Comparison of ENCODE assay signal across 8 cellular contexts in genomic region chr7:137343483-137343841, GRCh38. TPM values are rescaled to one million over a fixed set of nuclear protein-coding genes. Genes with fewer than 3 reads are reported as not detected.
DNase-seq lines count a peak whose midpoint lies in the region; ATAC-seq and TF ChIP-seq lines count a peak whose summit lies in the region.

PTN (minus strand) TSS chr7:137343733; CDS start chr7:137254973, 88,760 bp downstream.

- H3K27ac ChIP-seq in esophagus squamous epithelium: peak within 1 kb of the TSS; percentile 19 to 80 (median 70)
- H3K27ac ChIP-seq in muscle layer of colon (ENCODE audit: low read depth, low read length): peak within 1 kb of the TSS; percentile 1

- WGBS in esophagus squamous epithelium, 2 donors: 3 to 16% methylated on average over 5 to 14 of the region's 16 CpGs

- H3K9ac ChIP-seq in muscle layer of colon (ENCODE audit: low read length): peak within 1 kb of the TSS; percentile 54

- H3K4me1 ChIP-seq in esophagus squamous epithelium (peaks cover 0 to 28% (median 0%) of the 10 kb centered on the region in 3 donors), muscle layer of colon (ENCODE audit: insufficient read depth, low read length) (no peaks in the 10 kb centered on the region)

- H3K36me3 ChIP-seq in esophagus squamous epithelium (no peaks in the 10 kb centered on the region), muscle layer of colon (ENCODE audit: insufficient read depth, low read length) (no peaks in the 10 kb centered on the region)

- H3K9me3 Mint-ChIP-seq in immature natural killer cell: peaks cover 4 to 22% (median 11%) of the 10 kb centered on the region in 6 donors

- H3K9me3 ChIP-seq in esophagus squamous epithelium: no peaks in the 10 kb centered on the region
- no peaks in the 10 kb centered on the region for H3K9me3 ChIP-seq in muscle layer of colon (ENCODE audit: low read length)

- peaks cover 0 to 4% (median 0%) of the 10 kb centered on the region in 3 donors for H3K27me3 Mint-ChIP-seq in immature natural killer cell (ENCODE audit: low read depth in 3 of 3)

- intact Hi-C loops in esophagus squamous epithelium (cut with DNase I): no loop called here

- no peaks in the 10 kb centered on the region for H3K36me3 Mint-ChIP-seq in immature natural killer cell

- no peaks in the 10 kb centered on the region for H3K4me1 Mint-ChIP-seq in immature natural killer cell

- DNase-seq in COR-L47 (lab: John Stamatoyannopoulos, UW): peak; percentile 35
- peak; percentile 67 for DNase-seq in NCI-H748 (lab: John Stamatoyannopoulos, UW; ENCODE audit: unreplicated experiment)
- DNase-seq in esophagus squamous epithelium (lab: John Stamatoyannopoulos, UW): no peak
- DNase-seq in SKM-1 treated with dmso at 0.1 percent for 144 hours (lab: John Stamatoyannopoulos, UW; ENCODE audit: unreplicated experiment): no peak
- DNase-seq in immature natural killer cell: no peak

- TF ChIP-seq CTCF in esophagus squamous epithelium (IDR thresholded peaks at IDR 0.05): no peak

- no peaks in the 10 kb centered on the region for H3K27me3 ChIP-seq in esophagus squamous epithelium
- no peaks in the 10 kb centered on the region for H3K27me3 ChIP-seq in muscle layer of colon (ENCODE audit: control insufficient read depth in 1 of 2, insufficient read depth in 2 of 2, low read length in 2 of 2)

- H3K4me3 Mint-ChIP-seq in immature natural killer cell: no peak within 1 kb of the TSS

- no peak within 1 kb of the TSS for H3K27ac Mint-ChIP-seq in immature natural killer cell

- no peak for ATAC-seq in GM18519 (IDR thresholded peaks at IDR 0.05; ENCODE audit: low FRiP score, unreplicated experiment)
- no peak for ATAC-seq in HG02938 (IDR thresholded peaks at IDR 0.05; ENCODE audit: unreplicated experiment)

- H3K4me3 ChIP-seq in esophagus squamous epithelium (peak within 1 kb of the TSS; percentile 35 to 70 (median 52)), muscle layer of colon (ENCODE audit: low read depth in 1 of 2, low read length in 2 of 2) (peak within 1 kb of the TSS; percentile 43 to 90)

- TF ChIP-seq POLR2A in esophagus squamous epithelium (IDR thresholded peaks at IDR 0.05): no peak

RNA-seq across cellular contexts. Expression of gene PTN, which starts in this region (rescaled TPM):
- total RNA-seq in esophagus squamous epithelium: 10 to 100 TPM; 22.4 to 95.9 (median 82.9) TPM
- not detected for polyA plus RNA-seq in immature natural killer cell

Comparison
In these comparisons a context has a peak if more than half of its experiments do, and no peak if none do; other contexts are left out.
1. DNase-seq: peak in COR-L47 (single experiment) and NCI-H748 (single experiment); none in esophagus squamous epithelium (single experiment), SKM-1 treated with dmso at 0.1 percent for 144 hours (single experiment) and immature natural killer cell (0 of 3).